Comparison of ENCODE assay signal across 20 cellular contexts in the genomic region with DNA sequence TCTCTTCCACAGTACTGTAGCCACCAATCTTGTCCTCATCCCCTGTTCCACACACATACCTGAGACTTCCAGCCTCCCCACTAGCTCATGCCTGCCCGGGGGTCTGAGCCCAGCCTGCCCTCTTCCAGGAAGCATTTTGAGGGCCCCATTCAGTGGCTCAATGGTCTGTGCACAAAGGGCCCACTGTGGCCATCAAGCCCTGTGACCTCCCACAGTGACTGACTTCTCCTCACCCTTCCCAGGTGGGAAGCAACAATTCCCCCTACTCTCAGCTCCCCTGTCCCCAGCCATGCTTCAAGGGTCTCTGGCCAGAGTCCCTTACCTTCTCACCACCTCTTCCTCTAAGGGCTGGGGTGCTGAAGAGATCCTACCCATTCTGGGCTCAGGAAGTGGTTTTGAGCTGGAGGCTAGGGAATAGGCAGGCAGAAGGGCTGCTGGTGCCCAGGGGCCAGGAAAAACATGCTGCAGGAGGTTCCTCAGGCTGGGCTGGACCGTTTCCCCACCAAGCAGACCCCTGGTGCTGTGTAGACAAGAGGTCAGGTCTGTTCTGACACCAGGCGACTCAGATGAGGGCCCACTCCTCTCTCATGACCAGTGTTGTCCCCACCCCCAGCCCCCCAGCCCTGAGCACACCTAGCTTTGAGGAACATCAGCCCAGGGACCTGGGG. TPM values are rescaled to one million over a fixed set of nuclear protein-coding genes. Genes with fewer than 3 reads are reported as not detected.
DNase-seq lines count a peak whose midpoint lies in the region; ATAC-seq and TF ChIP-seq lines count a peak whose summit lies in the region.
"Had no signal": no experiment of that assay in that cellular context is flagged by ENCODE, and none has a peak within 500 bp of the region (broad histone marks: within the 10 kb centered on the region; RNA-seq: fewer than 3 reads in every experiment).

No MANE protein-coding gene starts in this region.

- no peaks in the 10 kb centered on the region for H3K36me3 Mint-ChIP-seq in natural killer cell treated with Interleukin-12 subunit alpha and Interleukin-12 subunit beta and Interleukin-15 and Interleukin-18, amount 100 ng/mL, for 72 hours
- H3K36me3 Mint-ChIP-seq in natural killer cell (no peaks in the 10 kb centered on the region), glutamatergic neuron (ENCODE audit: unreplicated experiment) (peaks cover 11% of the 10 kb centered on the region)

- H3K4me1 Mint-ChIP-seq in natural killer cell treated with Interleukin-12 subunit alpha and Interleukin-12 subunit beta and Interleukin-15 and Interleukin-18, amount 100 ng/mL, for 72 hours (ENCODE audit: low read depth in 2 of 2) = peaks cover 5 to 8% of the 10 kb centered on the region in 2 donors
- peaks cover 18% of the 10 kb centered on the region in 2 donors for H3K4me1 Mint-ChIP-seq in natural killer cell
- H3K4me1 Mint-ChIP-seq in glutamatergic neuron (ENCODE audit: low read depth, unreplicated experiment) = peaks cover 3% of the 10 kb centered on the region

- H3K9me3 Mint-ChIP-seq in natural killer cell treated with Interleukin-12 subunit alpha and Interleukin-12 subunit beta and Interleukin-15 and Interleukin-18, amount 100 ng/mL, for 72 hours = no peaks in the 10 kb centered on the region
- H3K9me3 Mint-ChIP-seq in natural killer cell (no peaks in the 10 kb centered on the region), glutamatergic neuron (ENCODE audit: unreplicated experiment) (peaks cover 4% of the 10 kb centered on the region)

- ATAC-seq in natural killer cell treated with Interleukin-12 subunit alpha and Interleukin-12 subunit beta and Interleukin-15 and Interleukin-18, amount 100 ng/mL, for 72 hours = no peak
- no peak for ATAC-seq in natural killer cell
- ATAC-seq: K562 had no signal

- peaks cover 35 to 52% of the 10 kb centered on the region in 2 donors for H3K27me3 Mint-ChIP-seq in natural killer cell treated with Interleukin-12 subunit alpha and Interleukin-12 subunit beta and Interleukin-15 and Interleukin-18, amount 100 ng/mL, for 72 hours
- H3K27me3 Mint-ChIP-seq in natural killer cell (ENCODE audit: low read depth in 2 of 2) (peaks cover 35 to 52% of the 10 kb centered on the region in 2 donors), glutamatergic neuron (ENCODE audit: unreplicated experiment) (peaks cover 12% of the 10 kb centered on the region)

- intact Hi-C loops in natural killer cell (cut with micrococcal nuclease) (no loop called here), posterior vena cava (cut with DNase I) (no loop called here)

- no peak overlapping the region for H3K4me3 Mint-ChIP-seq in natural killer cell treated with Interleukin-12 subunit alpha and Interleukin-12 subunit beta and Interleukin-15 and Interleukin-18, amount 100 ng/mL, for 72 hours
- H3K4me3 Mint-ChIP-seq in natural killer cell = no peak overlapping the region
- H3K4me3 Mint-ChIP-seq in glutamatergic neuron (ENCODE audit: unreplicated experiment) = no peak overlapping the region

- DNase-seq in natural killer cell treated with Interleukin-12 subunit alpha and Interleukin-12 subunit beta and Interleukin-15 and Interleukin-18, amount 100 ng/mL, for 72 hours (ENCODE audit: low spot score) = peak; percentile 46
- DNase-seq in natural killer cell (no peak), glutamatergic neuron (peak; percentile 3), posterior vena cava (ENCODE audit: low spot score) (peak; percentile 45), AML-193 (lab: John Stamatoyannopoulos, UW) (no peak), superior temporal gyrus (ENCODE audit: extremely low spot score) (no peak)
- no peak for DNase-seq in activated CD4-positive, alpha-beta T cell treated with anti-CD3 and anti-CD28 coated beads for 4 hours
- DNase-seq: ACHN; GDM1; NCI-H1105 treated with DMSO at 0.1 percent for 48 hours; NCI-H1694; NCI-H2081 treated with DMSO at 0.1 percent for 48 hours; NCI-H748 treated with DMSO at 0.1 percent for 48 hours; NK-92 treated with Interleukin-12 subunit alpha and Interleukin-12 subunit beta, amount 100 ng/mL, for 24 hours; SHP77 treated with DMSO at 0.1 percent for 48 hours had no signal

- TF ChIP-seq CTCF in natural killer cell (IDR thresholded peaks at IDR 0.05) (no peak), glutamatergic neuron (IDR thresholded peaks at IDR 0.05; ENCODE audit: partially characterized antibody, unreplicated experiment) (no peak)

- no peak overlapping the region for H3K27ac Mint-ChIP-seq in natural killer cell treated with Interleukin-12 subunit alpha and Interleukin-12 subunit beta and Interleukin-15 and Interleukin-18, amount 100 ng/mL, for 72 hours
- H3K27ac Mint-ChIP-seq in natural killer cell (no peak overlapping the region), glutamatergic neuron (ENCODE audit: unreplicated experiment) (no peak overlapping the region)

RNA-seq across cellular contexts. Expression of gene KLF15, which starts 3.0 kb away (rescaled TPM):
- total RNA-seq in natural killer cell treated with Interleukin-12 subunit alpha and Interleukin-12 subunit beta and Interleukin-15 and Interleukin-18, amount 100 ng/mL, for 72 hours = under 1 TPM in 1 of 2 donors, not detected in 1; 0.26 TPM
- total RNA-seq in natural killer cell (under 1 TPM; 0.23 to 0.38 (median 0.36) TPM), glutamatergic neuron (ENCODE audit: unreplicated experiment) (0.74 TPM), posterior vena cava (10 to 100 TPM; 10.6 to 15.5 TPM)

RNA-seq across cellular contexts. Expression of gene CFAP100, which starts 34.5 kb away (rescaled TPM):
- not detected for total RNA-seq in natural killer cell treated with Interleukin-12 subunit alpha and Interleukin-12 subunit beta and Interleukin-15 and Interleukin-18, amount 100 ng/mL, for 72 hours
- total RNA-seq in natural killer cell (not detected), glutamatergic neuron (ENCODE audit: unreplicated experiment) (not detected), posterior vena cava (not detected)
- total RNA-seq: Caco-2, Daoy, K562, NCI-H460, Peyer's patch had no signal

Comparison
In these comparisons a context has a peak if more than half of its experiments do, and no peak if none do; other contexts are left out.
1. DNase-seq: peak in natural killer cell treated with Interleukin-12 subunit alpha and Interleukin-12 subunit beta and Interleukin-15 and Interleukin-18, amount 100 ng/mL, for 72 hours (single experiment), glutamatergic neuron (single experiment) and posterior vena cava (single experiment); none in natural killer cell (single experiment), AML-193 (0 of 2), activated CD4-positive, alpha-beta T cell treated with anti-CD3 and anti-CD28 coated beads for 4 hours (0 of 2) and superior temporal gyrus (single experiment).